Comparison of ENCODE assay signal across 8 cellular contexts in the genomic region with DNA sequence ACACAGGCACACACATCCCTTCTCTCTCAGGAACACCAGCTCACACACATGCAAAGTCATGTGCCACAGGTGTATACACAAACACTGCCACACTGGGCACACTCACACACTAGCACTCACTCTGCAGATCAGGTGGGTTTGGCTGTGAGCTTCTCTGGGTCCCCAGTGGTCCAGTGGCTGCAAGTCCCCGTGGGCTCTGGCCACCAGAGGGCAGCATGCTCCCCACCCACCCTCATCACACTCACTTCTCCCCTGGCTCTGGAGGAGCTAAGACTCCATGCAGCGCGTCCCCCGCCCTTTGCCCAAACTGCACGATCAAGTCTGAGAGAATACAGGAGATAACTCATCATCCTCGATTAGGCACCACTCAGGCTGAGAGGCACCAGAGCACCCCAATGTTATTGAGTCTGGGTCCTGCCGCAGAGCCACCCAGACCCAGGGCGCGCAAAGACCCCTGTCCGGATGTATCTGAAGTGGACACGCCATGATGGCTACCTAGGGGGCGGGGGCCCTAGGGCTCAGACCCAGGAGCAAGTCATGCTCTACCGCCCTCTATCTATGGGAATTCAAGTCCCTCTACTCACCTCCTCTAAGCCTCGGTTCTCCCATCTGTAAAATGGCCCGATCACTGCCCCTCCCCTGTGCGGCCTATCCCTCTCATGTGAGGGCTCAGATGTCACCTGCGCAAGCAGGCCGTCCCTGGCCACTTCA.
A peak's percentile ranks its signal among the peaks of the same experiment; 100 is the strongest.
DNase-seq lines count a peak whose midpoint lies in the region; ATAC-seq, FAIRE-seq and TF ChIP-seq lines count a peak whose summit lies in the region.

No MANE protein-coding gene starts in this region.

- peak; percentile 49 to 58 for TF ChIP-seq RAD21 in A549 (conservative IDR thresholded peaks at IDR 0.05 in 1 of 2, IDR thresholded peaks at IDR 0.05 in 1 of 2)
- peak; percentile 51 to 73 for TF ChIP-seq RAD21 in liver (IDR thresholded peaks at IDR 0.05)

- no peak for TF ChIP-seq EP300 in A549 (IDR thresholded peaks at IDR 0.05)

- ATAC-seq in A549 (peak; percentile 82 to 96), HG03432 (IDR thresholded peaks at IDR 0.05; ENCODE audit: unreplicated experiment) (no peak)

- 35% methylated on average over 15 of the region's 18 CpGs for WGBS in A549 (ENCODE audit: missing lambda C conversion rate)
- 63% methylated on average over 18 of the region's 18 CpGs for WGBS in liver

- peak; percentile 71 for TF ChIP-seq CTCF in A549 (IDR thresholded peaks at IDR 0.05)
- TF ChIP-seq CTCF in GM13976 (IDR thresholded peaks at IDR 0.05; ENCODE audit: borderline replicate concordance, control extremely low read depth, extremely low read depth, insufficient read depth, missing control alignments) = peak; percentile 66
- peak; percentile 89 for TF ChIP-seq CTCF in chondrocyte (IDR thresholded peaks at IDR 0.05)
- TF ChIP-seq CTCF in liver (IDR thresholded peaks at IDR 0.05; ENCODE audit: low read depth, low read length, missing input control) = peak; percentile 59

- FAIRE-seq in A549 (lab: Jason Lieb, UNC) = no peak

- H3K9me3 Mint-ChIP-seq in chondrocyte (ENCODE audit: low read depth) = no peaks in the 10 kb centered on the region

- H3K9me3 ChIP-seq in A549 (no peaks in the 10 kb centered on the region), liver (ENCODE audit: control insufficient read depth in 4 of 4, low read length in 3 of 4) (no peaks in the 10 kb centered on the region)

- H3K27me3 ChIP-seq in liver (ENCODE audit: control insufficient read depth in 4 of 4, insufficient read depth in 4 of 4, low read length in 3 of 4) = peaks cover 0 to 4% (median 0%) of the 10 kb centered on the region in 4 donors

- no peak overlapping the region for H3K4me3 Mint-ChIP-seq in chondrocyte (ENCODE audit: unreplicated experiment)

- H3K4me2 ChIP-seq in A549 = no peak overlapping the region

- TF ChIP-seq POLR2A in A549 (IDR thresholded peaks at IDR 0.05; ENCODE audit: low read length) = no peak

- H3K4me3 ChIP-seq in A549 = no peak overlapping the region
- H3K4me3 ChIP-seq in liver (ENCODE audit: low read depth in 1 of 3, low read length in 3 of 3) = no peak overlapping the region

- peak; percentile 64 to 68 for DNase-seq in A549 (ENCODE audit: low read depth in 1 of 2, low spot score in 1 of 2)
- peak; percentile 86 for DNase-seq in GM13976 (ENCODE audit: low spot score)
- peak; percentile 43 for DNase-seq in NCI-H226
- peak; percentile 46 for DNase-seq in activated CD4-positive, alpha-beta T cell treated with anti-CD3 and anti-CD28 coated beads for 1 hour
- DNase-seq in chondrocyte (ENCODE audit: low spot score) = no peak
- peak; percentile 27 for DNase-seq in stimulated activated CD8-positive, alpha-beta memory T cell treated with anti-CD3 and anti-CD28 coated beads, Interleukin-12 subunit alpha, Interleukin-12 subunit beta, amount 100 ng/mL, for 1 hour (ENCODE audit: low read depth)

- H3K36me3 Mint-ChIP-seq in chondrocyte (ENCODE audit: low read depth) = no peaks in the 10 kb centered on the region

- no peak overlapping the region for H3K9ac ChIP-seq in liver (ENCODE audit: low read depth in 1 of 2, low read length in 2 of 2)

- POLR2A ChIA-PET in A549 (lab: Yijun Ruan, JAX) = interaction anchor here (0.6 kb wide), 1 partner anchor 47 kb away, joined by 3 read pairs; no protein-coding TSS in a partner anchor

- no peak overlapping the region for H3K27ac ChIP-seq in A549
- no peak overlapping the region for H3K27ac ChIP-seq in liver (ENCODE audit: low read depth in 1 of 2, low read length in 2 of 2)

- H3K4me1 Mint-ChIP-seq in chondrocyte (ENCODE audit: low read depth) = peaks cover 8% of the 10 kb centered on the region

- no peak overlapping the region for H3K27ac Mint-ChIP-seq in chondrocyte (ENCODE audit: unreplicated experiment)

- peaks cover 19% of the 10 kb centered on the region for H3K27me3 Mint-ChIP-seq in chondrocyte (ENCODE audit: low read depth)

- H3K36me3 ChIP-seq in liver (ENCODE audit: control insufficient read depth in 4 of 4, insufficient read depth in 3 of 4, low read depth in 1 of 4, low read length in 3 of 4) = no peaks in the 10 kb centered on the region

- in situ Hi-C loops in GM13976 (cut with MboI; ENCODE audit: low sequenced_read_pairs, unreplicated experiment) = loop anchor here (10.0 kb wide), 1 partner anchor 99 kb away; no protein-coding TSS in a partner anchor

- CTCF ChIA-PET in A549 (lab: Yijun Ruan, JAX) = interaction anchor here (0.5 to 5.5 kb wide), 42 partner anchors 8 to 471 kb away, joined by 3 to 65 read pairs (median 4); partner anchors contain the start of gene UQCC2

- H3K4me1 ChIP-seq in A549 (no peaks in the 10 kb centered on the region), liver (ENCODE audit: control insufficient read depth in 4 of 4, insufficient read depth in 4 of 4, low read length in 3 of 4) (no peaks in the 10 kb centered on the region)

TF ChIP-seq in A549, 52 proteins besides CTCF, POLR2A, EP300 and RAD21:
- TF ChIP-seq, protein P1, sequence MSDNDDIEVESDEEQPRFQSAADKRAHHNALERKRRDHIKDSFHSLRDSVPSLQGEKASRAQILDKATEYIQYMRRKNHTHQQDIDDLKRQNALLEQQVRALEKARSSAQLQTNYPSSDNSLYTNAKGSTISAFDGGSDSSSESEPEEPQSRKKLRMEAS (IDR thresholded peaks at IDR 0.05) = 0 out of 2 replicates have a peak, but pooled peaks have one; percentile 17
- TF ChIP-seq CHD4 (IDR thresholded peaks at IDR 0.05; ENCODE audit: borderline replicate concordance) (no peak), SMC3 (IDR thresholded peaks at IDR 0.05) (peak; percentile 66)

TF ChIP-seq in liver, 16 proteins besides CTCF, POLR2A, EP300 and RAD21:
- TF ChIP-seq, protein P2, sequence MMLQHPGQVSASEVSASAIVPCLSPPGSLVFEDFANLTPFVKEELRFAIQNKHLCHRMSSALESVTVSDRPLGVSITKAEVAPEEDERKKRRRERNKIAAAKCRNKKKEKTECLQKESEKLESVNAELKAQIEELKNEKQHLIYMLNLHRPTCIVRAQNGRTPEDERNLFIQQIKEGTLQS (IDR thresholded peaks at IDR 0.05) = no peak
